In the genomic region with DNA sequence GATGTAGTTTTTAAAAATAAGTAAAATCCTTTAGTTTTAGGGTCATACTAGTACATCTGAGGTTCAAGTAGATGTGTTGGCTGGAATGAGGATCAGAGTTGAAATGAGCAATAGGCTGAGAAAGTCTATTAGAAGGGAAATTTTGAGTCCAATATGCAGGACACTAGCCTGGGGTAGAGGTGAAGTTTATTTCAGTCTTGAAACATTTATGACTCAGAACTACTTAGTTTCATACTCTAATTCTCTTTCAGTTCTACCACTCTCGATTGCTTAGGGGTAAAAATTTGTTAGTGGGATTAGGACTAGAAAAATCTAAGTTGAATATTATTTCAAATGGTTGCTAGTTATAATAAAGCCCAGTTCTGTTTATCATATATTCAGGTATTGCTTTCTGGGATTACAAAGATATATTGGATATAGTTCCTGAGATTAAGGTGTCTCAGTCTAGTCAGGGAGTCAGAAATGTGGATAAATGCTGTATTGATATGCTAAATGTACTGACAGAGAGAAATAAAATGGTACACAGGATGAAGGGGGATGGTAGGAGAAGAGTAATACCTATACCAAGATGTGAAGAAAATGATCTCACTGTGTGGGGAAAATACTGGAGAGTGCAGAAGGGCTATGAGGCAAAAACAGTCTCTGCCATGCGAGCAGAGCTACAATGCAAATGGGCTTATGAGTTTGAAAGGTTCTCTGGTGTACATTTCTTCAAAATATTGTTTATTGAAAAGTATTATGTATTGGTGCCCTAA, we compare ENCODE assay signal across 14 cellular contexts.
DNase-seq lines count a peak whose midpoint lies in the region; ATAC-seq and TF ChIP-seq lines count a peak whose summit lies in the region.
"Had no signal": no experiment of that assay in that cellular context is flagged by ENCODE, and none has a peak within 500 bp of the region (broad histone marks: within the 10 kb centered on the region; RNA-seq: fewer than 3 reads in every experiment).

No MANE protein-coding gene starts in this region.

- intact Hi-C loops in activated T-helper 2 cell treated with anti-CD3 and anti-CD28 coated beads, Interferon-gamma antibody, Interleukin-2, Interleukin-4, amounts not matched to agents 10 μg/mL and 5 μg/mL and 100 μg/mL, durations not matched to agents 14 hours and 24 hours and 36 hours (cut with micrococcal nuclease) = no loop called here
- intact Hi-C loops in psoas muscle (cut with DNase I) = no loop called here

- no peaks in the 10 kb centered on the region for H3K4me1 Mint-ChIP-seq in activated naive CD8-positive, alpha-beta T cell treated with anti-CD3 and anti-CD28 coated beads for 36 hours
- H3K4me1 Mint-ChIP-seq in activated T-helper 2 cell treated with anti-CD3 and anti-CD28 coated beads, Interferon-gamma antibody, Interleukin-2, Interleukin-4, amounts not matched to agents 10 μg/mL and 5 μg/mL and 100 μg/mL, durations not matched to agents 14 hours and 24 hours and 36 hours (ENCODE audit: low read depth) = no peaks in the 10 kb centered on the region
- H3K4me1 Mint-ChIP-seq: naive B cell had no signal

- peaks cover 3% of the 10 kb centered on the region for H3K9me3 Mint-ChIP-seq in activated naive CD8-positive, alpha-beta T cell treated with anti-CD3 and anti-CD28 coated beads for 36 hours
- H3K9me3 Mint-ChIP-seq in activated T-helper 2 cell treated with anti-CD3 and anti-CD28 coated beads, Interferon-gamma antibody, Interleukin-2, Interleukin-4, amounts not matched to agents 10 μg/mL and 5 μg/mL and 100 μg/mL, durations not matched to agents 14 hours and 24 hours and 36 hours = peaks cover 14% of the 10 kb centered on the region

- no peaks in the 10 kb centered on the region for H3K4me1 ChIP-seq in psoas muscle

- ATAC-seq in GM18909 (IDR thresholded peaks at IDR 0.05; ENCODE audit: poor library complexity, unreplicated experiment) (peak; percentile 99), GM21529 (IDR thresholded peaks at IDR 0.05; ENCODE audit: unreplicated experiment) (peak; percentile 94), HG03066 (IDR thresholded peaks at IDR 0.05; ENCODE audit: low read depth, unreplicated experiment) (peak; percentile 99), psoas muscle (no peak)
- ATAC-seq: K562 had no signal

- H3K27me3 Mint-ChIP-seq in activated naive CD8-positive, alpha-beta T cell treated with anti-CD3 and anti-CD28 coated beads for 36 hours = no peaks in the 10 kb centered on the region
- no peaks in the 10 kb centered on the region for H3K27me3 Mint-ChIP-seq in activated T-helper 2 cell treated with anti-CD3 and anti-CD28 coated beads, Interferon-gamma antibody, Interleukin-2, Interleukin-4, amounts not matched to agents 10 μg/mL and 5 μg/mL and 100 μg/mL, durations not matched to agents 14 hours and 24 hours and 36 hours (ENCODE audit: low read depth)
- H3K27me3 Mint-ChIP-seq: naive B cell had no signal

- no peak overlapping the region for H3K27ac ChIP-seq in psoas muscle

- no peak overlapping the region for H3K4me3 ChIP-seq in psoas muscle
- H3K4me3 ChIP-seq: K562 had no signal

- no peaks in the 10 kb centered on the region for H3K27me3 ChIP-seq in psoas muscle (ENCODE audit: insufficient read depth in 3 of 3, low read length in 2 of 3)

- 71 to 81% (median 77%) methylated on average over 2 of the region's 2 CpGs for WGBS in psoas muscle, 3 donors

- peak overlapping the region; percentile 11 for H3K27ac Mint-ChIP-seq in activated naive CD8-positive, alpha-beta T cell treated with anti-CD3 and anti-CD28 coated beads for 36 hours
- no peak overlapping the region for H3K27ac Mint-ChIP-seq in activated T-helper 2 cell treated with anti-CD3 and anti-CD28 coated beads, Interferon-gamma antibody, Interleukin-2, Interleukin-4, amounts not matched to agents 10 μg/mL and 5 μg/mL and 100 μg/mL, durations not matched to agents 14 hours and 24 hours and 36 hours
- H3K27ac Mint-ChIP-seq: naive B cell had no signal

- no peak for TF ChIP-seq CTCF in psoas muscle (IDR thresholded peaks at IDR 0.05)

- H3K4me3 Mint-ChIP-seq in activated naive CD8-positive, alpha-beta T cell treated with anti-CD3 and anti-CD28 coated beads for 36 hours = no peak overlapping the region
- H3K4me3 Mint-ChIP-seq in activated T-helper 2 cell treated with anti-CD3 and anti-CD28 coated beads, Interferon-gamma antibody, Interleukin-2, Interleukin-4, amounts not matched to agents 10 μg/mL and 5 μg/mL and 100 μg/mL, durations not matched to agents 14 hours and 24 hours and 36 hours (ENCODE audit: low read depth) = no peak overlapping the region
- H3K4me3 Mint-ChIP-seq: naive B cell had no signal

- H3K9me3 ChIP-seq in psoas muscle = no peaks in the 10 kb centered on the region

- H3K36me3 Mint-ChIP-seq in activated naive CD8-positive, alpha-beta T cell treated with anti-CD3 and anti-CD28 coated beads for 36 hours = peaks cover 3% of the 10 kb centered on the region
- H3K36me3 Mint-ChIP-seq in activated T-helper 2 cell treated with anti-CD3 and anti-CD28 coated beads, Interferon-gamma antibody, Interleukin-2, Interleukin-4, amounts not matched to agents 10 μg/mL and 5 μg/mL and 100 μg/mL, durations not matched to agents 14 hours and 24 hours and 36 hours (ENCODE audit: low read depth) = no peaks in the 10 kb centered on the region
- H3K36me3 Mint-ChIP-seq: naive B cell had no signal

- DNase-seq in activated naive CD8-positive, alpha-beta T cell treated with anti-CD3 and anti-CD28 coated beads for 36 hours = no peak
- no peak for DNase-seq in activated T-helper 2 cell treated with anti-CD3 and anti-CD28 coated beads, Interferon-gamma antibody, Interleukin-2, Interleukin-4, amounts not matched to agents 10 μg/mL and 5 μg/mL and 100 μg/mL, durations not matched to agents 14 hours and 24 hours and 36 hours (ENCODE audit: low spot score)
- DNase-seq in HK-2 (ENCODE audit: unreplicated experiment) = no peak
- no peak for DNase-seq in psoas muscle
- DNase-seq in NCI-H1105 (lab: John Stamatoyannopoulos, UW) = no peak
- DNase-seq: COR-L47, islet precursor cell, naive B cell, NCI-H510A treated with DMSO at 0.1 percent for 48 hours, trophoblast cell had no signal

- no peaks in the 10 kb centered on the region for H3K36me3 ChIP-seq in psoas muscle (ENCODE audit: insufficient read depth in 1 of 2, low read depth in 1 of 2)

Comparison
In these comparisons a context has a peak if more than half of its experiments do, and no peak if none do; other contexts are left out.
1. ATAC-seq: peak in GM18909 (single experiment), GM21529 (single experiment) and HG03066 (single experiment); none in psoas muscle (0 of 4).